Comparison of ENCODE assay signal across 12 cellular contexts in genomic region chr13:77298403-77298802, GRCh38. TPM values are rescaled to one million over a fixed set of nuclear protein-coding genes. Genes with fewer than 3 reads are reported as not detected.
DNase-seq lines count a peak whose midpoint lies in the region; ATAC-seq and TF ChIP-seq lines count a peak whose summit lies in the region.
"Had no signal": no experiment of that assay in that cellular context is flagged by ENCODE, and none has a peak within 500 bp of the region (broad histone marks: within the 10 kb centered on the region; RNA-seq: fewer than 3 reads in every experiment).

No MANE protein-coding gene starts in this region.

- H3K27me3 ChIP-seq in upper lobe of right lung: no peaks in the 10 kb centered on the region

- no peaks in the 10 kb centered on the region for H3K27me3 Mint-ChIP-seq in activated T-cell treated with anti-CD3 and anti-CD28 coated beads, Interleukin-2, amount 50 U/mL, for 72 hours (ENCODE audit: low read depth)

- no peak overlapping the region for H3K27ac ChIP-seq in upper lobe of right lung
- H3K27ac ChIP-seq: A549 had no signal

- no peak overlapping the region for H3K4me3 ChIP-seq in upper lobe of right lung
- H3K4me3 ChIP-seq: A549, HAP-1 had no signal

- no peak for ATAC-seq in activated T-cell treated with anti-CD3 and anti-CD28 coated beads, Interleukin-2, amount 50 U/mL, for 72 hours (replicated peaks in 1 of 2)
- peak; percentile 64 for ATAC-seq in HG03025 (IDR thresholded peaks at IDR 0.05; ENCODE audit: low FRiP score, unreplicated experiment)
- ATAC-seq in upper lobe of right lung: peak; percentile 43
- no peak for ATAC-seq in HG02970 (IDR thresholded peaks at IDR 0.05; ENCODE audit: low FRiP score, unreplicated experiment)
- ATAC-seq: A549 had no signal

- H3K4me1 Mint-ChIP-seq in activated T-cell treated with anti-CD3 and anti-CD28 coated beads, Interleukin-2, amount 50 U/mL, for 72 hours (ENCODE audit: low read depth): peaks cover 47% of the 10 kb centered on the region

- peaks cover 40% of the 10 kb centered on the region for H3K4me1 ChIP-seq in upper lobe of right lung

- no peak for DNase-seq in activated T-cell treated with anti-CD3 and anti-CD28 coated beads, Interleukin-2, amount 50 U/mL, for 72 hours
- DNase-seq in activated T-cell treated with anti-CD3 and anti-CD28 coated beads for 4 hours: no peak
- DNase-seq in OCI-M1 (lab: John Stamatoyannopoulos, UW): peak; percentile 87
- no peak for DNase-seq in upper lobe of right lung
- DNase-seq in NCI-H82 treated with DMSO at 0.1 percent for 48 hours (lab: John Stamatoyannopoulos, UW; ENCODE audit: unreplicated experiment): no peak
- DNase-seq in NCI-H524 treated with DMSO at 0.1 percent for 48 hours (lab: John Stamatoyannopoulos, UW): no peak
- DNase-seq: midbrain, NCI-H774 had no signal

- peaks cover 1 to 8% of the 10 kb centered on the region in 2 donors for H3K36me3 Mint-ChIP-seq in activated T-cell treated with anti-CD3 and anti-CD28 coated beads, Interleukin-2, amount 50 U/mL, for 72 hours (ENCODE audit: insufficient read depth in 2 of 2)

- intact Hi-C loops in upper lobe of right lung (cut with DNase I): no loop called here

- peak overlapping the region in 1 of 2 donors; percentile 48 for H3K4me3 Mint-ChIP-seq in activated T-cell treated with anti-CD3 and anti-CD28 coated beads, Interleukin-2, amount 50 U/mL, for 72 hours

- H3K36me3 ChIP-seq in upper lobe of right lung: peaks cover 1% of the 10 kb centered on the region

- TF ChIP-seq CTCF in upper lobe of right lung (IDR thresholded peaks at IDR 0.05): no peak

- peak overlapping the region; percentile 6 for H3K27ac Mint-ChIP-seq in activated T-cell treated with anti-CD3 and anti-CD28 coated beads, Interleukin-2, amount 50 U/mL, for 72 hours

- H3K9me3 Mint-ChIP-seq in activated T-cell treated with anti-CD3 and anti-CD28 coated beads, Interleukin-2, amount 50 U/mL, for 72 hours: no peaks in the 10 kb centered on the region

- no peaks in the 10 kb centered on the region for H3K9me3 ChIP-seq in upper lobe of right lung
- H3K9me3 ChIP-seq: A549, HAP-1 had no signal

RNA-seq across cellular contexts. Expression of gene MYCBP2, which starts 28.5 kb away (rescaled TPM):
- 10 to 100 TPM; 86.6 to 88.0 TPM for total RNA-seq in activated T-cell treated with anti-CD3 and anti-CD28 coated beads, Interleukin-2, amount 50 U/mL, for 72 hours
- total RNA-seq in upper lobe of right lung: 94.2 TPM

Comparison
In these comparisons a context has a peak if more than half of its experiments do, and no peak if none do; other contexts are left out.
1. ATAC-seq: peak in HG03025 (single experiment) and upper lobe of right lung (single experiment); none in activated T-cell treated with anti-CD3 and anti-CD28 coated beads, Interleukin-2, amount 50 U/mL, for 72 hours (0 of 2) and HG02970 (single experiment).